1 cellular context compared by ENCODE assay signal in the genomic region with DNA sequence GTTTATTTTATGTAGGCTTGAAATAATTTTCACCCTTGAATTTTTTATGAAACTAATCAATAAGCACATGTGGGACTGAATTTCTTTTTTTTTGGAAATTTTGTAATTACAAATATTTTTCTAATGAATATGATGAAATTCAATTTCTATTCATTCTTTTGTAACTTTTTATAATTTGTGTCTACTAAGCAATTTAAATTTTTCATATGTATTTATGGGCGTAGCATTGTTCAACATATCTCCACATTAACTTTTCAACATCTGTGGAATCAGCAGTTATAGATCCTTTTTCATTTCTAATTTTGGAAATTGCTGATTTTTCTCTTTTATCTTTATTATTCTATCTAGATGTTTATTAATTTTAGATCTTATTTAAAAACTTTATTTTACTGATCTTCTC.
TF ChIP-seq lines count a peak whose summit lies in the region.

No MANE protein-coding gene starts in this region.

TF ChIP-seq in A549, 52 proteins besides CTCF, POLR2A, EP300 and RAD21:
- TF ChIP-seq, protein P1, sequence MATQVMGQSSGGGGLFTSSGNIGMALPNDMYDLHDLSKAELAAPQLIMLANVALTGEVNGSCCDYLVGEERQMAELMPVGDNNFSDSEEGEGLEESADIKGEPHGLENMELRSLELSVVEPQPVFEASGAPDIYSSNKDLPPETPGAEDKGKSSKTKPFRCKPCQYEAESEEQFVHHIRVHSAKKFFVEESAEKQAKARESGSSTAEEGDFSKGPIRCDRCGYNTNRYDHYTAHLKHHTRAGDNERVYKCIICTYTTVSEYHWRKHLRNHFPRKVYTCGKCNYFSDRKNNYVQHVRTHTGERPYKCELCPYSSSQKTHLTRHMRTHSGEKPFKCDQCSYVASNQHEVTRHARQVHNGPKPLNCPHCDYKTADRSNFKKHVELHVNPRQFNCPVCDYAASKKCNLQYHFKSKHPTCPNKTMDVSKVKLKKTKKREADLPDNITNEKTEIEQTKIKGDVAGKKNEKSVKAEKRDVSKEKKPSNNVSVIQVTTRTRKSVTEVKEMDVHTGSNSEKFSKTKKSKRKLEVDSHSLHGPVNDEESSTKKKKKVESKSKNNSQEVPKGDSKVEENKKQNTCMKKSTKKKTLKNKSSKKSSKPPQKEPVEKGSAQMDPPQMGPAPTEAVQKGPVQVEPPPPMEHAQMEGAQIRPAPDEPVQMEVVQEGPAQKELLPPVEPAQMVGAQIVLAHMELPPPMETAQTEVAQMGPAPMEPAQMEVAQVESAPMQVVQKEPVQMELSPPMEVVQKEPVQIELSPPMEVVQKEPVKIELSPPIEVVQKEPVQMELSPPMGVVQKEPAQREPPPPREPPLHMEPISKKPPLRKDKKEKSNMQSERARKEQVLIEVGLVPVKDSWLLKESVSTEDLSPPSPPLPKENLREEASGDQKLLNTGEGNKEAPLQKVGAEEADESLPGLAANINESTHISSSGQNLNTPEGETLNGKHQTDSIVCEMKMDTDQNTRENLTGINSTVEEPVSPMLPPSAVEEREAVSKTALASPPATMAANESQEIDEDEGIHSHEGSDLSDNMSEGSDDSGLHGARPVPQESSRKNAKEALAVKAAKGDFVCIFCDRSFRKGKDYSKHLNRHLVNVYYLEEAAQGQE (IDR thresholded peaks at IDR 0.05) = no peak
- peak; percentile 48 for TF ChIP-seq MAFK (IDR thresholded peaks at IDR 0.05; ENCODE audit: partially characterized antibody)
